In genomic region chr6:163679753-163680152, GRCh38 we compare ENCODE assay signal across 1 cellular context.
TF ChIP-seq lines count a peak whose summit lies in the region.

No MANE protein-coding gene starts in this region.

TF ChIP-seq in HepG2, 621 proteins besides CTCF, POLR2A, EP300 and RAD21 (continued from another document):
- TF ChIP-seq ZBTB2 (CRISPR knock-in tag; IDR thresholded peaks at IDR 0.05; ENCODE audit: low read depth) (no peak), ZNF451 (CRISPR knock-in tag; IDR thresholded peaks at IDR 0.05) (no peak)
